ENCODE assay signal across 1 cellular context in genomic region chr22:20957118-20957690, GRCh38.
TF ChIP-seq lines count a peak whose summit lies in the region.

No MANE protein-coding gene starts in this region.

TF ChIP-seq in HepG2, 621 proteins besides CTCF, POLR2A, EP300 and RAD21 (continued from another document and continues in another):
- TF ChIP-seq TFAP4 (IDR thresholded peaks at IDR 0.05; ENCODE audit: borderline replicate concordance, low read depth), result no peak
- no peak for TF ChIP-seq ZNF331 (CRISPR knock-in tag; IDR thresholded peaks at IDR 0.05)
- no peak for TF ChIP-seq AKNA (CRISPR knock-in tag; IDR thresholded peaks at IDR 0.05; ENCODE audit: borderline replicate concordance)
- TF ChIP-seq ZNF256 (CRISPR knock-in tag; conservative IDR thresholded peaks at IDR 0.05), result no peak
- no peak for TF ChIP-seq RELA (CRISPR knock-in tag; IDR thresholded peaks at IDR 0.05)
- no peak for TF ChIP-seq MAZ (IDR thresholded peaks at IDR 0.05; ENCODE audit: borderline replicate concordance, low read depth, low read length)
- TF ChIP-seq MAZ (CRISPR knock-in tag; IDR thresholded peaks at IDR 0.05; ENCODE audit: low read depth), result no peak
- TF ChIP-seq ZNF607 (CRISPR knock-in tag; IDR thresholded peaks at IDR 0.05; ENCODE audit: borderline replicate concordance), result no peak
- no peak; the same call in 1 of the 2 replicates for TF ChIP-seq SKIL (CRISPR knock-in tag; IDR thresholded peaks at IDR 0.05; ENCODE audit: borderline replicate concordance)
- TF ChIP-seq SOX5 (CRISPR knock-in tag; IDR thresholded peaks at IDR 0.05; ENCODE audit: borderline replicate concordance), result no peak
- no peak for TF ChIP-seq RNF2 (conservative IDR thresholded peaks at IDR 0.05; ENCODE audit: low read depth)
- peak; percentile 51; the same call in 1 of the 2 replicates for TF ChIP-seq SALL1 (CRISPR knock-in tag; IDR thresholded peaks at IDR 0.05)
- no peak for TF ChIP-seq ZNF260 (CRISPR knock-in tag; IDR thresholded peaks at IDR 0.05; ENCODE audit: borderline replicate concordance, low read depth)
- TF ChIP-seq ZSCAN30 (CRISPR knock-in tag; IDR thresholded peaks at IDR 0.05), result no peak
- TF ChIP-seq ZSCAN29 (CRISPR knock-in tag; conservative IDR thresholded peaks at IDR 0.05), result 0 out of 2 replicates have a peak, but pooled peaks have one; percentile 76
- TF ChIP-seq ZGPAT (CRISPR knock-in tag; IDR thresholded peaks at IDR 0.05), result no peak
- 0 out of 2 replicates have a peak, but pooled peaks have one; percentile 10 for TF ChIP-seq GATA4 (IDR thresholded peaks at IDR 0.05; ENCODE audit: borderline replicate concordance, low read depth)
- TF ChIP-seq ZKSCAN1 (IDR thresholded peaks at IDR 0.05; ENCODE audit: low read length), result no peak
- peak; percentile 7; the same call in 1 of the 2 replicates for TF ChIP-seq ZNF574 (CRISPR knock-in tag; IDR thresholded peaks at IDR 0.05)
- TF ChIP-seq PPARG (CRISPR knock-in tag; conservative IDR thresholded peaks at IDR 0.05), result no peak
- TF ChIP-seq SIX4 (CRISPR knock-in tag; IDR thresholded peaks at IDR 0.05), result no peak
- TF ChIP-seq HDAC2 (CRISPR knock-in tag; IDR thresholded peaks at IDR 0.05), result no peak; the same call in 1 of the 2 replicates
- TF ChIP-seq ZNF234 (CRISPR knock-in tag; conservative IDR thresholded peaks at IDR 0.05), result no peak
- no peak for TF ChIP-seq SNRNP70 (IDR thresholded peaks at IDR 0.05; ENCODE audit: low read depth, low read length)
- TF ChIP-seq ATF1 (CRISPR knock-in tag; IDR thresholded peaks at IDR 0.05), result no peak
- TF ChIP-seq HMGXB3 (CRISPR knock-in tag; IDR thresholded peaks at IDR 0.05; ENCODE audit: borderline replicate concordance), result 0 out of 2 replicates have a peak, but pooled peaks have one; percentile 5
- TF ChIP-seq ZNF891 (CRISPR knock-in tag; IDR thresholded peaks at IDR 0.05), result no peak
- no peak for TF ChIP-seq CC2D1A (CRISPR knock-in tag; IDR thresholded peaks at IDR 0.05)
- TF ChIP-seq FOXP4 (CRISPR knock-in tag; IDR thresholded peaks at IDR 0.05), result peak; percentile 38; the same call in 1 of the 2 replicates
- peak; percentile 20; the same call in 1 of the 2 replicates for TF ChIP-seq ZNF280D (CRISPR knock-in tag; IDR thresholded peaks at IDR 0.05)
- no peak for TF ChIP-seq ZNF30 (CRISPR knock-in tag; IDR thresholded peaks at IDR 0.05)
- TF ChIP-seq MLLT10 (CRISPR knock-in tag; IDR thresholded peaks at IDR 0.05), result no peak
- TF ChIP-seq YY1 (IDR thresholded peaks at IDR 0.05; ENCODE audit: insufficient read depth, insufficient replicate concordance, low read depth, low read length), result peak; percentile 12
- no peak for TF ChIP-seq NFIC (IDR thresholded peaks at IDR 0.05; ENCODE audit: low read length)
- TF ChIP-seq ZNF530 (CRISPR knock-in tag; IDR thresholded peaks at IDR 0.05; ENCODE audit: low read depth), result no peak
- TF ChIP-seq AKAP8 (CRISPR knock-in tag; IDR thresholded peaks at IDR 0.05), result peak; percentile 86
- no peak for TF ChIP-seq KDM6A (CRISPR knock-in tag; IDR thresholded peaks at IDR 0.05; ENCODE audit: low read depth)
- no peak for TF ChIP-seq ZSCAN12 (CRISPR knock-in tag; IDR thresholded peaks at IDR 0.05)
- TF ChIP-seq ZNF703 (CRISPR knock-in tag; IDR thresholded peaks at IDR 0.05; ENCODE audit: borderline replicate concordance), result no peak
